21 cellular contexts compared by ENCODE assay signal in the genomic region with DNA sequence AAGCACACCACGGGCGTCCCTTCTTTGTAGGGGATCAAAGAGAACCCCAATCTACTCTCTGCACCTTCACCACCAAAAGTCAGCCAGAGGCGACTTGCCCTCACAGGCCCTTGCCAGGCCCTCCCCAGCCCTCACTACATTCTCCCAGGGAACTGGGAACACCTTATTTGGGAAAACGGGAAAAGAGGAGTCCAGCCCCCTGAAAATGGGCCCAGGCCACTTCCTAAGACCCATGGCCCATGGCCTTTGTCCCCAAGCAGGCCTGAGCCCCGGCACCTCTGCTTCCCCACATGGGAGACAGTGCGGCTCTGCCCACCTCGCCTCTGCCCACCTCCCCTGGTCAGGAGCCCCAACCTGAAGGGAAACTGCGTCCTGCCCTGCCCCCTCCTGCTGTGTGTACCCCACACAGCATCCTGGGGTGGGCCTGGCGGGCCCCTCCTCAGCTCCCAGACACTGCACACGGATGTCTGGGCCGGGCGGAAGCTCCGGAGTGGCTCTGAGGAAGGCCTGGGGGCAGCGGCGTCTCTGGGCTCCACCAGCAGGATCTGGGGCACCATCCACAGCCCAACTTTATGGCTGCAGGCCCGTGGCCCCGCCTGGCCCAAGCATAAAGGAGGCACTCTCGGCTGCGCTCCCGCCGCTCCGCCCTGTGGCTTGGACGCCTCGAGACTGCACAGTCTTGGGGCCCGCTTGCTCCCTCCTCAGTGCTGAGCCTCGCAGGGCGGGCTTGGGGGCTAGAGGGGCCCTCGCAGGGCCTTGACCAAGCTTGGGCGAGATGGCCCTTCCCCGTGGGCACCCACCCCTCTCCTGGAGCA.
DNase-seq lines count a peak whose midpoint lies in the region; ATAC-seq, FAIRE-seq and TF ChIP-seq lines count a peak whose summit lies in the region.
"Had no signal": no experiment of that assay in that cellular context is flagged by ENCODE, and none has a peak within 500 bp of the region (broad histone marks: within the 10 kb centered on the region; RNA-seq: fewer than 3 reads in every experiment).

No MANE protein-coding gene starts in this region.

- H3K4me1 ChIP-seq in left ventricle myocardium inferior (peaks cover 32% of the 10 kb centered on the region), right atrium auricular region (peaks cover 0 to 20% of the 10 kb centered on the region in 2 donors), GM23338 (ENCODE audit: insufficient read depth) (no peaks in the 10 kb centered on the region), HepG2 (ENCODE audit: insufficient read depth, low read length) (peaks cover 9% of the 10 kb centered on the region), thoracic aorta (ENCODE audit: control insufficient read depth in 1 of 2, low read depth in 2 of 2) (peaks cover 35 to 69% of the 10 kb centered on the region in 2 donors)

- H3F3A ChIP-seq in GM23338 (replicated peaks; ENCODE audit: low read depth), result no peaks in the 10 kb centered on the region

- 28% methylated on average over 21 of the region's 30 CpGs for WGBS in HepG2 (ENCODE audit: low lambda C conversion rate)

- in situ Hi-C loops in HepG2 (cut with HindIII; ENCODE audit: extremely low pct_ligation_motif_present, low pct_unique_long_range_greater_than_20kb), result no loop called here

- no peak for TF ChIP-seq CTCF in left ventricle myocardium inferior (IDR thresholded peaks at IDR 0.05; ENCODE audit: borderline replicate concordance)
- TF ChIP-seq CTCF in right atrium auricular region (IDR thresholded peaks at IDR 0.05), result no peak
- TF ChIP-seq CTCF in GM23338 (conservative IDR thresholded peaks at IDR 0.05; ENCODE audit: low read depth in 2 of 2), result no peak
- no peak for TF ChIP-seq CTCF in HepG2 (CRISPR knock-in tag; IDR thresholded peaks at IDR 0.05)
- no peak for TF ChIP-seq CTCF in thoracic aorta (IDR thresholded peaks at IDR 0.05)

- CTCF ChIA-PET in HepG2 (lab: Yijun Ruan, JAX; ENCODE audit: low intra/inter-chr PET ratio, low total read pairs), result no interaction called here

- intact Hi-C loops in left ventricle myocardium inferior (cut with micrococcal nuclease) (no loop called here), HepG2 (cut with micrococcal nuclease; ENCODE audit: unreplicated experiment) (no loop called here)

- H3K36me3 ChIP-seq in left ventricle myocardium inferior (no peaks in the 10 kb centered on the region), right atrium auricular region (no peaks in the 10 kb centered on the region), GM23338 (ENCODE audit: insufficient read depth) (no peaks in the 10 kb centered on the region), HepG2 (replicated peaks in 1 of 2; ENCODE audit: control insufficient read depth in 1 of 2, insufficient read depth in 2 of 2, low read length in 2 of 2) (no peaks in the 10 kb centered on the region), thoracic aorta (no peaks in the 10 kb centered on the region)
- H3K36me3 ChIP-seq: SJCRH30 had no signal

- H3K27me3 ChIP-seq in left ventricle myocardium inferior (ENCODE audit: low read depth) (no peaks in the 10 kb centered on the region), right atrium auricular region (no peaks in the 10 kb centered on the region), GM23338 (ENCODE audit: insufficient read depth) (no peaks in the 10 kb centered on the region), HepG2 (ENCODE audit: control insufficient read depth in 1 of 2, insufficient read depth in 2 of 2, low read length in 2 of 2) (peaks cover 27 to 90% of the 10 kb centered on the region in 2 experiments), thoracic aorta (replicated peaks; ENCODE audit: insufficient read depth) (no peaks in the 10 kb centered on the region)
- H3K27me3 ChIP-seq: SJCRH30 had no signal

- no TSS peak for BruUV-seq in HepG2 (replicated peaks; lab: Mats Ljungman, UMichigan)

- H4K20me1 ChIP-seq in GM23338 (replicated peaks; ENCODE audit: insufficient read depth) (no peaks in the 10 kb centered on the region), HepG2 (ENCODE audit: insufficient read depth, low read length) (no peaks in the 10 kb centered on the region)

- H3K4me3 Mint-ChIP-seq in GM23338, result no peak overlapping the region
- H3K4me3 Mint-ChIP-seq: CD4-positive, CD25-positive, alpha-beta regulatory T cell had no signal

- H3K27ac ChIP-seq in left ventricle myocardium inferior (replicated peaks) (no peak overlapping the region), right atrium auricular region (no peak overlapping the region), GM23338 (ENCODE audit: low read depth) (no peak overlapping the region), HepG2 (ENCODE audit: extremely low read length, insufficient read depth, low read length) (no peak overlapping the region), thoracic aorta (peak overlapping the region; percentile 27 to 43)
- H3K27ac ChIP-seq: SJCRH30 had no signal

- H3K4me3 ChIP-seq in left ventricle myocardium inferior (no peak overlapping the region), right atrium auricular region (no peak overlapping the region), GM23338 (no peak overlapping the region), HepG2 (replicated peaks in 1 of 3; ENCODE audit: insufficient read depth in 1 of 3, low read depth in 2 of 3, low read length in 3 of 3) (no peak overlapping the region), thoracic aorta (no peak overlapping the region)
- H3K4me3 ChIP-seq: SJCRH30 had no signal

- H3K27ac Mint-ChIP-seq in GM23338, result peak overlapping the region; percentile 65

- H2AFZ ChIP-seq in GM23338 (peak overlapping the region; percentile 59; the same call in 1 of the 2 replicates), HepG2 (ENCODE audit: low read length) (no peak overlapping the region)

- TF ChIP-seq RAD21 in HepG2 (CRISPR knock-in tag; IDR thresholded peaks at IDR 0.05), result no peak

- no peaks in the 10 kb centered on the region for H3K79me2 ChIP-seq in GM23338 (replicated peaks; ENCODE audit: insufficient read depth)
- no peaks in the 10 kb centered on the region for H3K79me2 ChIP-seq in HepG2 (ENCODE audit: insufficient read depth, low read length)

- H3K9me3 ChIP-seq in left ventricle myocardium inferior (replicated peaks) (peaks cover 16% of the 10 kb centered on the region), right atrium auricular region (peaks cover 0 to 14% of the 10 kb centered on the region in 2 donors), HepG2 (ENCODE audit: low read length) (peaks cover 4% of the 10 kb centered on the region; the same call in 1 of the 2 replicates), thoracic aorta (peaks cover 9% of the 10 kb centered on the region)

- TF ChIP-seq POLR2A in HepG2 (IDR thresholded peaks at IDR 0.05; ENCODE audit: insufficient read depth in 1 of 2, low read depth in 2 of 2, low read length in 2 of 2), result no peak

- H3K4me2 ChIP-seq in GM23338 (no peak overlapping the region), HepG2 (ENCODE audit: low read depth, low read length) (no peak overlapping the region)

- H3K9ac ChIP-seq in HepG2 (ENCODE audit: insufficient read depth, low read depth, low read length), result no peak overlapping the region

- peaks cover 17% of the 10 kb centered on the region for H3K9me3 Mint-ChIP-seq in GM23338

- POLR2A ChIA-PET in HepG2 (lab: Yijun Ruan, JAX), result no interaction called here

- no peak for TF ChIP-seq EP300 in HepG2 (IDR thresholded peaks at IDR 0.05; ENCODE audit: low read depth in 2 of 2, low read length in 2 of 2)
- no peak for TF ChIP-seq EP300 in HepG2 (CRISPR knock-in tag; IDR thresholded peaks at IDR 0.05; ENCODE audit: borderline replicate concordance)

- H3K9me2 ChIP-seq in GM23338 (ENCODE audit: insufficient read depth), result no peaks in the 10 kb centered on the region

- H3K27me3 Mint-ChIP-seq in GM23338 (ENCODE audit: insufficient read depth, low read depth, poor library complexity), result peaks cover 11% of the 10 kb centered on the region
- H3K27me3 Mint-ChIP-seq: CD4-positive, CD25-positive, alpha-beta regulatory T cell had no signal

- FAIRE-seq in HepG2 (lab: Jason Lieb, UNC), result no peak
- FAIRE-seq: A204.1, GM19239 had no signal

- H3K36me3 Mint-ChIP-seq in GM23338 (ENCODE audit: low read depth), result peaks cover 8% of the 10 kb centered on the region; the same call in 2 of the 3 replicates
- H3K36me3 Mint-ChIP-seq: CD4-positive, CD25-positive, alpha-beta regulatory T cell had no signal

- peaks cover 6% of the 10 kb centered on the region; the same call in 2 of the 3 replicates for H3K4me1 Mint-ChIP-seq in GM23338
- H3K4me1 Mint-ChIP-seq: CD4-positive, CD25-positive, alpha-beta regulatory T cell had no signal

- DNase-seq in left ventricle myocardium inferior, result peak; percentile 9
- no peak for DNase-seq in right atrium auricular region (ENCODE audit: low spot score)
- no peak for DNase-seq in GM23338 (ENCODE audit: low spot score)
- DNase-seq in HepG2 (ENCODE audit: low spot score), result no peak
- no peak for DNase-seq in thoracic aorta (ENCODE audit: low spot score)
- no peak for DNase-seq in HT-29 (ENCODE audit: low spot score)
- DNase-seq: CD4-positive, CD25-positive, alpha-beta regulatory T cell; EL; GF-D8; H7; KBM-7; NCI-H1048; NCI-H146; NCI-H2029 treated with DMSO at 0.1 percent for 48 hours; NCI-H226; NCI-H510A treated with DMSO at 0.1 percent for 48 hours; NCI-H748 treated with DMSO at 0.1 percent for 48 hours; SJCRH30 had no signal

- ATAC-seq in GM23338 (peak; percentile 31), HepG2 (no peak), thoracic aorta (ENCODE audit: insufficient number of reproducible peaks, low FRiP score, low read depth) (no peak), HG03457 (IDR thresholded peaks at IDR 0.05; ENCODE audit: unreplicated experiment) (no peak)

TF ChIP-seq in GM23338, 12 proteins besides CTCF, POLR2A, EP300 and RAD21 (continues in another document):
- TF ChIP-seq ZNF114 (CRISPR knock-in tag; IDR thresholded peaks at IDR 0.05) (no peak), EZH2 (IDR thresholded peaks at IDR 0.05; ENCODE audit: low read depth, unreplicated experiment) (no peak), NANOG (IDR thresholded peaks at IDR 0.05; ENCODE audit: borderline replicate concordance) (no peak), CREB1 (CRISPR knock-in tag; IDR thresholded peaks at IDR 0.05; ENCODE audit: low read depth) (no peak), EZH2phosphoT487 (IDR thresholded peaks at IDR 0.05; ENCODE audit: unreplicated experiment) (no peak)

TF ChIP-seq in HepG2, 621 proteins besides CTCF, POLR2A, EP300 and RAD21 (continues in another document):
- TF ChIP-seq EZH2 (conservative IDR thresholded peaks at IDR 0.05; ENCODE audit: low read depth, low read length), result peak; percentile 62; the same call in 1 of the 2 replicates

Comparison
In these comparisons a context has a peak if more than half of its experiments do, and no peak if none do; other contexts are left out.
1. H3K27ac ChIP-seq: peak in thoracic aorta (2 of 2); none in left ventricle myocardium inferior (single experiment), right atrium auricular region (0 of 2), GM23338 (single experiment) and HepG2 (single experiment).